In genomic region chr2:25044011-25044410, GRCh38 we compare ENCODE assay signal across 17 cellular contexts. TPM values are rescaled to one million over a fixed set of nuclear protein-coding genes. Genes with fewer than 3 reads are reported as not detected.
DNase-seq lines count a peak whose midpoint lies in the region; ATAC-seq and TF ChIP-seq lines count a peak whose summit lies in the region.
"Had no signal": no experiment of that assay in that cellular context is flagged by ENCODE, and none has a peak within 500 bp of the region (broad histone marks: within the 10 kb centered on the region; RNA-seq: fewer than 3 reads in every experiment).

No MANE protein-coding gene starts in this region.

- no peaks in the 10 kb centered on the region for H3K27me3 ChIP-seq in thyroid gland
- H3K27me3 ChIP-seq: BE2C had no signal

- H3K9me3 ChIP-seq in thyroid gland = no peaks in the 10 kb centered on the region
- H3K9me3 ChIP-seq: BE2C had no signal

- POLR2A ChIA-PET in naive thymus-derived CD8-positive, alpha-beta T cell (lab: Charles Lee) = no interaction called here

- no peak for TF ChIP-seq CTCF in thyroid gland (IDR thresholded peaks at IDR 0.05)

- H3K4me3 ChIP-seq in thyroid gland (replicated peaks in 1 of 3) = no peak overlapping the region

- H3K27ac Mint-ChIP-seq in activated T-cell treated with anti-CD3 and anti-CD28 coated beads, Interleukin-2, amount 50 U/mL, for 72 hours = no peak overlapping the region
- no peak overlapping the region for H3K27ac Mint-ChIP-seq in activated T-helper 17 cell treated with anti-CD3 and anti-CD28 coated beads, Interleukin-2, amount 50 U/mL, for 72 hours
- peak overlapping the region in 1 of 10 donors; percentile 48 for H3K27ac Mint-ChIP-seq in naive thymus-derived CD8-positive, alpha-beta T cell
- H3K27ac Mint-ChIP-seq: T-cell had no signal

- ATAC-seq in activated T-cell treated with anti-CD3 and anti-CD28 coated beads, Interleukin-2, amount 50 U/mL, for 72 hours (replicated peaks in 1 of 2) = no peak
- ATAC-seq in activated T-helper 17 cell treated with anti-CD3 and anti-CD28 coated beads, Interleukin-2, amount 50 U/mL, for 72 hours (replicated peaks) = no peak
- ATAC-seq in naive thymus-derived CD8-positive, alpha-beta T cell = no peak
- ATAC-seq: right cardiac atrium had no signal

- no peaks in the 10 kb centered on the region for H3K9me3 Mint-ChIP-seq in activated T-cell treated with anti-CD3 and anti-CD28 coated beads, Interleukin-2, amount 50 U/mL, for 72 hours
- H3K9me3 Mint-ChIP-seq in activated T-helper 17 cell treated with anti-CD3 and anti-CD28 coated beads, Interleukin-2, amount 50 U/mL, for 72 hours = no peaks in the 10 kb centered on the region
- H3K9me3 Mint-ChIP-seq in naive thymus-derived CD8-positive, alpha-beta T cell = no peaks in the 10 kb centered on the region
- H3K9me3 Mint-ChIP-seq: activated naive CD4-positive, alpha-beta T cell treated with anti-CD3 and anti-CD28 coated beads, Interleukin-2, amount 50 U/mL, for 72 hours; T-cell had no signal

- no peak for DNase-seq in activated T-cell treated with anti-CD3 and anti-CD28 coated beads, Interleukin-2, amount 50 U/mL, for 72 hours
- no peak for DNase-seq in activated T-cell treated with anti-CD3 and anti-CD28 coated beads, Interleukin-2, amount 50 U/mL, for 1 hour
- no peak for DNase-seq in naive thymus-derived CD8-positive, alpha-beta T cell
- DNase-seq in thyroid gland (no peak), SHP77 treated with DMSO at 0.1 percent for 48 hours (lab: John Stamatoyannopoulos, UW) (no peak), SHP77 (lab: John Stamatoyannopoulos, UW) (no peak), NCI-H146 treated with DMSO at 0.1 percent for 48 hours (lab: John Stamatoyannopoulos, UW; ENCODE audit: unreplicated experiment) (no peak)
- DNase-seq: BE2C; effector CD4-positive, alpha-beta T cell; foreskin melanocyte; hippocampal formation; NCI-H1694 treated with DMSO at 0.1 percent for 48 hours; right cardiac atrium; trophoblast cell had no signal

- intact Hi-C loops in thyroid gland (cut with DNase I) = no loop called here

- 87 to 95% methylated on average over 1 of the region's 1 CpG for WGBS in thyroid gland, 2 donors

- H3K4me1 ChIP-seq in thyroid gland = peaks cover 0 to 29% of the 10 kb centered on the region in 2 donors
- H3K4me1 ChIP-seq: BE2C had no signal

- H3K4me1 Mint-ChIP-seq in activated T-cell treated with anti-CD3 and anti-CD28 coated beads, Interleukin-2, amount 50 U/mL, for 72 hours (ENCODE audit: low read depth) = peaks cover 45% of the 10 kb centered on the region
- peaks cover 12% of the 10 kb centered on the region for H3K4me1 Mint-ChIP-seq in activated T-helper 17 cell treated with anti-CD3 and anti-CD28 coated beads, Interleukin-2, amount 50 U/mL, for 72 hours
- peaks cover 12 to 25% (median 24%) of the 10 kb centered on the region in 4 donors for H3K4me1 Mint-ChIP-seq in naive thymus-derived CD8-positive, alpha-beta T cell

- peak overlapping the region; percentile 72 to 92 for H3K4me3 Mint-ChIP-seq in activated T-cell treated with anti-CD3 and anti-CD28 coated beads, Interleukin-2, amount 50 U/mL, for 72 hours
- H3K4me3 Mint-ChIP-seq in activated T-helper 17 cell treated with anti-CD3 and anti-CD28 coated beads, Interleukin-2, amount 50 U/mL, for 72 hours = peak overlapping the region; percentile 77
- peak overlapping the region in 7 of 10 donors; percentile 1 to 92 (median 43) for H3K4me3 Mint-ChIP-seq in naive thymus-derived CD8-positive, alpha-beta T cell

- H3K27ac ChIP-seq in thyroid gland = peak overlapping the region in 2 of 3 donors; percentile 1 to 86

- no peak for TF ChIP-seq POLR2A in thyroid gland (IDR thresholded peaks at IDR 0.05)

- H3K36me3 Mint-ChIP-seq in activated T-cell treated with anti-CD3 and anti-CD28 coated beads, Interleukin-2, amount 50 U/mL, for 72 hours (ENCODE audit: insufficient read depth in 2 of 2) = no peaks in the 10 kb centered on the region
- no peaks in the 10 kb centered on the region for H3K36me3 Mint-ChIP-seq in activated T-helper 17 cell treated with anti-CD3 and anti-CD28 coated beads, Interleukin-2, amount 50 U/mL, for 72 hours (ENCODE audit: low read depth)
- H3K36me3 Mint-ChIP-seq in naive thymus-derived CD8-positive, alpha-beta T cell = no peaks in the 10 kb centered on the region
- H3K36me3 Mint-ChIP-seq: activated naive CD4-positive, alpha-beta T cell treated with anti-CD3 and anti-CD28 coated beads, Interleukin-2, amount 50 U/mL, for 72 hours; T-cell had no signal

- no peaks in the 10 kb centered on the region for H3K36me3 ChIP-seq in thyroid gland
- H3K36me3 ChIP-seq: BE2C had no signal

- H3K27me3 Mint-ChIP-seq in activated T-cell treated with anti-CD3 and anti-CD28 coated beads, Interleukin-2, amount 50 U/mL, for 72 hours (ENCODE audit: low read depth) = peaks cover 61% of the 10 kb centered on the region
- H3K27me3 Mint-ChIP-seq in activated T-helper 17 cell treated with anti-CD3 and anti-CD28 coated beads, Interleukin-2, amount 50 U/mL, for 72 hours = peaks cover 30% of the 10 kb centered on the region
- H3K27me3 Mint-ChIP-seq in naive thymus-derived CD8-positive, alpha-beta T cell = peaks cover 18 to 52% (median 43%) of the 10 kb centered on the region in 5 donors

RNA-seq across cellular contexts. Expression of gene EFR3B, which starts 2.1 kb away (rescaled TPM):
- total RNA-seq in activated T-cell treated with anti-CD3 and anti-CD28 coated beads, Interleukin-2, amount 50 U/mL, for 72 hours = under 1 TPM; 0.60 to 0.93 TPM
- total RNA-seq in activated T-helper 17 cell treated with anti-CD3 and anti-CD28 coated beads, Interleukin-2, amount 50 U/mL, for 72 hours = under 1 TPM; 0.24 to 0.40 TPM
- under 1 TPM; 0.05 to 0.14 TPM for total RNA-seq in naive thymus-derived CD8-positive, alpha-beta T cell
- under 1 TPM in 1 of 3 donors, not detected in 2; 0.06 TPM for polyA plus RNA-seq in naive thymus-derived CD8-positive, alpha-beta T cell
- total RNA-seq in thyroid gland = 10 to 100 TPM; 17.3 to 21.5 (median 20.0) TPM

Comparison
In these comparisons a context has a peak if more than half of its experiments do, and no peak if none do; other contexts are left out.
1. RNA of gene EFR3B, which starts 2.1 kb away (total RNA-seq): 17.3 to 21.5 TPM in thyroid gland; 0.60 to 0.93 TPM in activated T-cell treated with anti-CD3 and anti-CD28 coated beads, Interleukin-2, amount 50 U/mL, for 72 hours, 0.24 to 0.40 TPM in activated T-helper 17 cell treated with anti-CD3 and anti-CD28 coated beads, Interleukin-2, amount 50 U/mL, for 72 hours and 0.05 to 0.14 TPM in naive thymus-derived CD8-positive, alpha-beta T cell; every median in the first group is over 4 times any median in the second.
2. Peak in every context shown above with its lines, with median percentiles within 50 percentile points of each other: H3K4me3 Mint-ChIP-seq.